9 cellular contexts compared by ENCODE assay signal in the genomic region with DNA sequence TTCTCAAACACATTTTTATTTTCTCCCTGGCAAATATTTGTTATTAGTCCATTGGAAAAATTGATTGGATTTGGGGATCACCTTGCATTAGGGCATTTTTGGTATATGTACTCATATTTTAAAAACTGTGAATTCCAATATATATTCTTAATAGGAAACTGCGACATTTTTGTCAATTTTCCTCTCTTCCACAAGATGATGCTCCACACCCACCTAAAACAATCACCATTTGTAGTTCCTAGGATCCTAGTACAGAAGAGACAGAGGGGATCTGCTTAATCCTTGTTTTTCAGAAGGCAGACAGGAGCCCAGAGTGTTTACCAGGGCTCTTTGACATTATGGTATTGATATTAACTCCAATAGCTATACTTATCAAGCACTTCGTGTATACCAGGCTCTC. TPM values are rescaled to one million over a fixed set of nuclear protein-coding genes. Genes with fewer than 3 reads are reported as not detected.
DNase-seq lines count a peak whose midpoint lies in the region; ATAC-seq and TF ChIP-seq lines count a peak whose summit lies in the region.
"Had no signal": no experiment of that assay in that cellular context is flagged by ENCODE, and none has a peak within 500 bp of the region (broad histone marks: within the 10 kb centered on the region; RNA-seq: fewer than 3 reads in every experiment).

No MANE protein-coding gene starts in this region.

- peak; percentile 42 for TF ChIP-seq CTCF in GM13977 (IDR thresholded peaks at IDR 0.05; ENCODE audit: extremely low read depth, insufficient read depth, missing control alignments)
- peak; percentile 41 for TF ChIP-seq CTCF in neural crest cell (conservative IDR thresholded peaks at IDR 0.05)

- H3K36me3 Mint-ChIP-seq in neural crest cell (ENCODE audit: low read depth), result no peaks in the 10 kb centered on the region

- H3K4me1 Mint-ChIP-seq in neural crest cell, result no peaks in the 10 kb centered on the region

- no peak overlapping the region for H3K27ac Mint-ChIP-seq in neural crest cell (ENCODE audit: unreplicated experiment)

- no peak for DNase-seq in GM13977 (ENCODE audit: low spot score)
- DNase-seq in NCI-H226, result peak; percentile 15
- peak; percentile 79 for DNase-seq in cerebellum (ENCODE audit: low spot score)
- no peak for DNase-seq in neural crest cell (ENCODE audit: low read depth, low spot score)
- DNase-seq in stimulated activated CD4-positive, alpha-beta T cell treated with anti-CD3 and anti-CD28 coated beads, Interleukin-15, amount 100 ng/mL, for 24 hours, result no peak
- DNase-seq in NCI-H774 (lab: John Stamatoyannopoulos, UW), result no peak
- no peak for DNase-seq in NCI-H2171 treated with DMSO at 0.1 percent for 48 hours (lab: John Stamatoyannopoulos, UW)
- DNase-seq: NK-92 treated with Interleukin-12 subunit alpha and Interleukin-12 subunit beta, amount 100 ng/mL, for 24 hours had no signal

- no peak for ATAC-seq in HG03565 (IDR thresholded peaks at IDR 0.05; ENCODE audit: unreplicated experiment)

- in situ Hi-C loops in GM13977 (cut with MboI; ENCODE audit: low pct_unique_long_range_greater_than_20kb, low sequenced_read_pairs, unreplicated experiment), result loop anchor here (25.0 kb wide), 1 partner anchor 375 kb away; no protein-coding TSS in a partner anchor

- H3K4me3 Mint-ChIP-seq in neural crest cell, result no peak overlapping the region

- H3K27me3 Mint-ChIP-seq in neural crest cell (ENCODE audit: low read depth), result peaks cover 10% of the 10 kb centered on the region

- no peaks in the 10 kb centered on the region for H3K9me3 Mint-ChIP-seq in neural crest cell

RNA-seq across cellular contexts. Expression of gene OASL, which starts 22.8 kb away (rescaled TPM):
- 0.18 TPM for total RNA-seq in cerebellum
- not detected in 2 replicates for total RNA-seq in neural crest cell

RNA-seq across cellular contexts. Expression of gene C12orf43, which starts 45.5 kb away (rescaled TPM):
- 11.7 TPM for total RNA-seq in cerebellum
- total RNA-seq in neural crest cell, result 25.3 and 25.8 TPM in 2 replicates

Comparison
In these comparisons a context has a peak if more than half of its experiments do, and no peak if none do; other contexts are left out.
1. DNase-seq: peak in NCI-H226 (single experiment) and cerebellum (single experiment); none in GM13977 (single experiment), neural crest cell (single experiment), stimulated activated CD4-positive, alpha-beta T cell treated with anti-CD3 and anti-CD28 coated beads, Interleukin-15, amount 100 ng/mL, for 24 hours (single experiment), NCI-H774 (single experiment) and NCI-H2171 treated with DMSO at 0.1 percent for 48 hours (single experiment).